1 cellular context compared by ENCODE assay signal in genomic region chr1:24720152-24720551, GRCh38.
TF ChIP-seq lines count a peak whose summit lies in the region.

No MANE protein-coding gene starts in this region.

TF ChIP-seq in HepG2, 621 proteins besides CTCF, POLR2A, EP300 and RAD21 (continued from another document and continues in another):
- TF ChIP-seq CCDC6 (CRISPR knock-in tag; IDR thresholded peaks at IDR 0.05) (no peak), SOX5 (CRISPR knock-in tag; IDR thresholded peaks at IDR 0.05; ENCODE audit: borderline replicate concordance) (no peak), MYPOP (CRISPR knock-in tag; IDR thresholded peaks at IDR 0.05) (no peak), FOSL2 (CRISPR knock-in tag; IDR thresholded peaks at IDR 0.05) (peak; percentile 76), ZNF670 (CRISPR knock-in tag; IDR thresholded peaks at IDR 0.05; ENCODE audit: borderline replicate concordance) (no peak), ZKSCAN8 (CRISPR knock-in tag; IDR thresholded peaks at IDR 0.05; ENCODE audit: borderline replicate concordance) (no peak), ETV5 (CRISPR knock-in tag; IDR thresholded peaks at IDR 0.05; ENCODE audit: borderline replicate concordance) (peak; percentile 94), REL (CRISPR knock-in tag; conservative IDR thresholded peaks at IDR 0.05) (no peak), ZNF780A (CRISPR knock-in tag; IDR thresholded peaks at IDR 0.05) (no peak), IRF2 (CRISPR knock-in tag; IDR thresholded peaks at IDR 0.05) (no peak), MED1 (CRISPR knock-in tag; IDR thresholded peaks at IDR 0.05) (peak; percentile 34; the same call in 1 of the 2 replicates), GABPB1 (CRISPR knock-in tag; IDR thresholded peaks at IDR 0.05) (peak; percentile 43; the same call in 1 of the 2 replicates), FOXA1 (IDR thresholded peaks at IDR 0.05) (no peak), FOXA1 (CRISPR knock-in tag; IDR thresholded peaks at IDR 0.05) (no peak), TFAP4 (IDR thresholded peaks at IDR 0.05; ENCODE audit: borderline replicate concordance, low read depth) (no peak), SIX1 (CRISPR knock-in tag; IDR thresholded peaks at IDR 0.05; ENCODE audit: borderline replicate concordance) (no peak), ZNF343 (CRISPR knock-in tag; IDR thresholded peaks at IDR 0.05) (no peak), SNAPC2 (CRISPR knock-in tag; IDR thresholded peaks at IDR 0.05) (no peak), ZNF10 (CRISPR knock-in tag; IDR thresholded peaks at IDR 0.05; ENCODE audit: borderline replicate concordance, low read depth) (no peak), NCOA2 (CRISPR knock-in tag; IDR thresholded peaks at IDR 0.05) (no peak), MEIS2 (CRISPR knock-in tag; IDR thresholded peaks at IDR 0.05) (no peak), SYNCRIP (IDR thresholded peaks at IDR 0.05; ENCODE audit: insufficient read depth, low read depth, low read length) (no peak), HMGA1 (CRISPR knock-in tag; conservative IDR thresholded peaks at IDR 0.05) (no peak), ZNF674 (CRISPR knock-in tag; IDR thresholded peaks at IDR 0.05; ENCODE audit: low read depth) (no peak), NFYC (CRISPR knock-in tag; IDR thresholded peaks at IDR 0.05) (no peak), TFE3 (CRISPR knock-in tag; IDR thresholded peaks at IDR 0.05) (no peak), MYC (CRISPR knock-in tag; IDR thresholded peaks at IDR 0.05; ENCODE audit: borderline replicate concordance) (no peak), KAT7 (CRISPR knock-in tag; IDR thresholded peaks at IDR 0.05; ENCODE audit: borderline replicate concordance) (no peak), TBX3 (IDR thresholded peaks at IDR 0.05; ENCODE audit: borderline replicate concordance) (no peak), SP140L (CRISPR knock-in tag; IDR thresholded peaks at IDR 0.05; ENCODE audit: borderline replicate concordance) (no peak), ZNF574 (CRISPR knock-in tag; IDR thresholded peaks at IDR 0.05) (no peak), SAP130 (CRISPR knock-in tag; IDR thresholded peaks at IDR 0.05; ENCODE audit: low read depth) (peak; percentile 19; the same call in 1 of the 2 replicates), ZNF556 (CRISPR knock-in tag; IDR thresholded peaks at IDR 0.05; ENCODE audit: borderline replicate concordance) (no peak), E2F2 (CRISPR knock-in tag; IDR thresholded peaks at IDR 0.05; ENCODE audit: borderline replicate concordance) (no peak), TOPORS (CRISPR knock-in tag; IDR thresholded peaks at IDR 0.05) (no peak), RXRA (CRISPR knock-in tag; IDR thresholded peaks at IDR 0.05) (peak; percentile 15; the same call in 1 of the 2 replicates), ATM (IDR thresholded peaks at IDR 0.05; ENCODE audit: borderline replicate concordance) (no peak), ELF4 (CRISPR knock-in tag; IDR thresholded peaks at IDR 0.05; ENCODE audit: borderline replicate concordance) (no peak), NR2F6 (IDR thresholded peaks at IDR 0.05) (0 out of 2 replicates have a peak, but pooled peaks have one; percentile 21), NR2F6 (CRISPR knock-in tag; IDR thresholded peaks at IDR 0.05) (peak; percentile 60; the same call in 1 of the 2 replicates), MLLT10 (CRISPR knock-in tag; IDR thresholded peaks at IDR 0.05) (no peak), ZBTB38 (CRISPR knock-in tag; IDR thresholded peaks at IDR 0.05) (peak; percentile 44; the same call in 1 of the 2 replicates), CHD4 (IDR thresholded peaks at IDR 0.05; ENCODE audit: borderline replicate concordance, low read length) (no peak), FOXP1 (IDR thresholded peaks at IDR 0.05) (no peak), FOXP1 (CRISPR knock-in tag; IDR thresholded peaks at IDR 0.05) (no peak), DNMT1 (CRISPR knock-in tag; IDR thresholded peaks at IDR 0.05) (no peak), ELF1 (CRISPR knock-in tag; IDR thresholded peaks at IDR 0.05) (no peak), ZNF564 (CRISPR knock-in tag; IDR thresholded peaks at IDR 0.05) (no peak), ZNF383 (CRISPR knock-in tag; IDR thresholded peaks at IDR 0.05; ENCODE audit: borderline replicate concordance) (no peak), ZNF790 (CRISPR knock-in tag; IDR thresholded peaks at IDR 0.05; ENCODE audit: borderline replicate concordance) (no peak)
- TF ChIP-seq, protein P1, sequence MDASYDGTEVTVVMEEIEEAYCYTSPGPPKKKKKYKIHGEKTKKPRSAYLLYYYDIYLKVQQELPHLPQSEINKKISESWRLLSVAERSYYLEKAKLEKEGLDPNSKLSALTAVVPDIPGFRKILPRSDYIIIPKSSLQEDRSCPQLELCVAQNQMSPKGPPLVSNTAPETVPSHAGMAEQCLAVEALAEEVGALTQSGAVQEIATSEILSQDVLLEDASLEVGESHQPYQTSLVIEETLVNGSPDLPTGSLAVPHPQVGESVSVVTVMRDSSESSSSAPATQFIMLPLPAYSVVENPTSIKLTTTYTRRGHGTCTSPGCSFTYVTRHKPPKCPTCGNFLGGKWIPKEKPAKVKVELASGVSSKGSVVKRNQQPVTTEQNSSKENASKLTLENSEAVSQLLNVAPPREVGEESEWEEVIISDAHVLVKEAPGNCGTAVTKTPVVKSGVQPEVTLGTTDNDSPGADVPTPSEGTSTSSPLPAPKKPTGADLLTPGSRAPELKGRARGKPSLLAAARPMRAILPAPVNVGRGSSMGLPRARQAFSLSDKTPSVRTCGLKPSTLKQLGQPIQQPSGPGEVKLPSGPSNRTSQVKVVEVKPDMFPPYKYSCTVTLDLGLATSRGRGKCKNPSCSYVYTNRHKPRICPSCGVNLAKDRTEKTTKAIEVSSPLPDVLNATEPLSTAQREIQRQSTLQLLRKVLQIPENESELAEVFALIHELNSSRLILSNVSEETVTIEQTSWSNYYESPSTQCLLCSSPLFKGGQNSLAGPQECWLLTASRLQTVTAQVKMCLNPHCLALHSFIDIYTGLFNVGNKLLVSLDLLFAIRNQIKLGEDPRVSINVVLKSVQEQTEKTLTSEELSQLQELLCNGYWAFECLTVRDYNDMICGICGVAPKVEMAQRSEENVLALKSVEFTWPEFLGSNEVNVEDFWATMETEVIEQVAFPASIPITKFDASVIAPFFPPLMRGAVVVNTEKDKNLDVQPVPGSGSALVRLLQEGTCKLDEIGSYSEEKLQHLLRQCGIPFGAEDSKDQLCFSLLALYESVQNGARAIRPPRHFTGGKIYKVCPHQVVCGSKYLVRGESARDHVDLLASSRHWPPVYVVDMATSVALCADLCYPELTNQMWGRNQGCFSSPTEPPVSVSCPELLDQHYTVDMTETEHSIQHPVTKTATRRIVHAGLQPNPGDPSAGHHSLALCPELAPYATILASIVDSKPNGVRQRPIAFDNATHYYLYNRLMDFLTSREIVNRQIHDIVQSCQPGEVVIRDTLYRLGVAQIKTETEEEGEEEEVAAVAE (CRISPR knock-in tag; IDR thresholded peaks at IDR 0.05; ENCODE audit: borderline replicate concordance), result no peak
- TF ChIP-seq, protein P2, sequence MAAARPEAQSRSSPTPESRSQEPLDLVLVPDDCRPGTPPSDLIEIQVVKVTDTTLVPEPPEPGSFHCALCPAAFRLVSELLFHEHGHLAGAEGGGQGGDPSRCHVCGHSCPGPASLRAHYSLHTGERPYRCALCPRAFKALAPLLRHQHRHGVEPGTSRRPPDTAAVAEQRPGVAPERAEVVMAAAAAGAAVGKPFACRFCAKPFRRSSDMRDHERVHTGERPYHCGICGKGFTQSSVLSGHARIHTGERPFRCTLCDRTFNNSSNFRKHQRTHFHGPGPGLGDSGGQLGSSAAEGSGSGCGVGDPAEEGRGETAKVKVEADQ (CRISPR knock-in tag; IDR thresholded peaks at IDR 0.05; ENCODE audit: borderline replicate concordance), result no peak
- TF ChIP-seq, protein P3, sequence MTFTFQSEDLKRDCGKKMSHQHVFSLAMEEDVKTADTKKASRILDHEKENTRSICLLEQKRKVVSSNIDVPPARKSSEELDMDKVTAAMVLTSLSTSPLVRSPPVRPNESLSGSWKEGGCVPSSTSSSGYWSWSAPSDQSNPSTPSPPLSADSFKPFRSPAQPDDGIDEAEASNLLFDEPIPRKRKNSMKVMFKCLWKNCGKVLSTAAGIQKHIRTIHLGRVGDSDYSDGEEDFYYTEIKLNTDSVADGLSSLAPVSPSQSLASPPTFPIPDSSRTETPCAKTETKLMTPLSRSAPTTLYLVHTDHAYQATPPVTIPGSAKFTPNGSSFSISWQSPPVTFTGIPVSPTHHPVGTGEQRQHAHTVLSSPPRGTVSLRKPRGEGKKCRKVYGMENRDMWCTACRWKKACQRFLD (CRISPR knock-in tag; IDR thresholded peaks at IDR 0.05; ENCODE audit: borderline replicate concordance), result no peak
- TF ChIP-seq, protein P4, sequence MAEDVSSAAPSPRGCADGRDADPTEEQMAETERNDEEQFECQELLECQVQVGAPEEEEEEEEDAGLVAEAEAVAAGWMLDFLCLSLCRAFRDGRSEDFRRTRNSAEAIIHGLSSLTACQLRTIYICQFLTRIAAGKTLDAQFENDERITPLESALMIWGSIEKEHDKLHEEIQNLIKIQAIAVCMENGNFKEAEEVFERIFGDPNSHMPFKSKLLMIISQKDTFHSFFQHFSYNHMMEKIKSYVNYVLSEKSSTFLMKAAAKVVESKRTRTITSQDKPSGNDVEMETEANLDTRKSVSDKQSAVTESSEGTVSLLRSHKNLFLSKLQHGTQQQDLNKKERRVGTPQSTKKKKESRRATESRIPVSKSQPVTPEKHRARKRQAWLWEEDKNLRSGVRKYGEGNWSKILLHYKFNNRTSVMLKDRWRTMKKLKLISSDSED (CRISPR knock-in tag; IDR thresholded peaks at IDR 0.05), result no peak
- TF ChIP-seq, protein P5, sequence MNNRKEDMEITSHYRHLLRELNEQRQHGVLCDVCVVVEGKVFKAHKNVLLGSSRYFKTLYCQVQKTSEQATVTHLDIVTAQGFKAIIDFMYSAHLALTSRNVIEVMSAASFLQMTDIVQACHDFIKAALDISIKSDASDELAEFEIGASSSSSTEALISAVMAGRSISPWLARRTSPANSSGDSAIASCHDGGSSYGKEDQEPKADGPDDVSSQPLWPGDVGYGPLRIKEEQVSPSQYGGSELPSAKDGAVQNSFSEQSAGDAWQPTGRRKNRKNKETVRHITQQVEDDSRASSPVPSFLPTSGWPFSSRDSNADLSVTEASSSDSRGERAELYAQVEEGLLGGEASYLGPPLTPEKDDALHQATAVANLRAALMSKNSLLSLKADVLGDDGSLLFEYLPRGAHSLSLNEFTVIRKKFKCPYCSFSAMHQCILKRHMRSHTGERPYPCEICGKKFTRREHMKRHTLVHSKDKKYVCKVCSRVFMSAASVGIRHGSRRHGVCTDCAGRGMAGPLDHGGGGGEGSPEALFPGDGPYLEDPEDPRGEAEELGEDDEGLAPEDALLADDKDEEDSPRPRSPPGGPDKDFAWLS (CRISPR knock-in tag; IDR thresholded peaks at IDR 0.05; ENCODE audit: borderline replicate concordance), result no peak
